15 cellular contexts compared by ENCODE assay signal in the genomic region with DNA sequence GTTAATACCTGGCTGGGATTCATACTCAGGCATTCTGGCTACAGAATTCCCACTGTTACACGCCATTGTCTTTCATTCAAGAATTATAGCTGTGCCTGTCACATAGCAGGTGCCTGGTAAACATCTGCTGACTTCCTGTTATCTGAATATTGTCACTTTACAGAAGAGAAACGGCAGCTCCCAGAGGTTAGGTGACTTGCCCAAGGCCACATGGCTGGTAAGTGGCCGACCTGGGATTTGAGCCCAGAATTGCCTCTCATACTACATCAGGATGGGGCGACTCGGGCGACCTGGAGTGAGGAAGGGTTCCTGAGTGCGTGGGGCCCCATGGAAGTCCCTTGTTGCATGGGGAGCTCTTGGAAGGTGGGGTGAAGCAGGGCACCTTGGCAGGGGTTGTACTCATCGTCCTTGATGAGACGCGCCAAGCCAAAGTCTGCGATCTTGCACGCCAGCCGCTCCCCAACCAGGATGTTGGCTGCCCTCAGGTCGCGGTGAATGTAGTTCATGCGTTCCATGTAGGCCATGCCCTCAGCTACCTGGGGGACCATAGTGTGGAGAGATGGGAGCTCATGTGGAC. TPM values are rescaled to one million over a fixed set of nuclear protein-coding genes. Genes with fewer than 3 reads are reported as not detected.
DNase-seq lines count a peak whose midpoint lies in the region; ATAC-seq and TF ChIP-seq lines count a peak whose summit lies in the region.
"Had no signal": no experiment of that assay in that cellular context is flagged by ENCODE, and none has a peak within 500 bp of the region (broad histone marks: within the 10 kb centered on the region; RNA-seq: fewer than 3 reads in every experiment).

No MANE protein-coding gene starts in this region.

- H2BK120ac ChIP-seq in neuronal stem cell (ENCODE audit: low read depth, low read length): no peak overlapping the region

- H3K4me1 ChIP-seq in CD8-positive, alpha-beta T cell (ENCODE audit: insufficient read depth, low read length): peaks cover 80% of the 10 kb centered on the region
- H3K4me1 ChIP-seq in HUES64 (ENCODE audit: insufficient read depth, low read length) (no peaks in the 10 kb centered on the region), neuronal stem cell (ENCODE audit: control insufficient read depth in 2 of 2, insufficient read depth in 1 of 2, low read depth in 1 of 2, low read length in 2 of 2) (peaks cover 5 to 8% of the 10 kb centered on the region in 2 donors)
- H3K4me1 ChIP-seq: colonic mucosa had no signal

- peaks cover 5% of the 10 kb centered on the region for H3K36me3 Mint-ChIP-seq in CD8-positive, alpha-beta T cell
- H3K36me3 Mint-ChIP-seq in effector memory CD8-positive, alpha-beta T cell (ENCODE audit: insufficient read depth): peaks cover 56% of the 10 kb centered on the region
- no peaks in the 10 kb centered on the region for H3K36me3 Mint-ChIP-seq in MCF 10A (ENCODE audit: insufficient read depth, unreplicated experiment)

- no peak overlapping the region for H3K9ac ChIP-seq in HUES64 (ENCODE audit: low read depth, low read length)
- peak overlapping the region; percentile 38 for H3K9ac ChIP-seq in neuronal stem cell (ENCODE audit: low read depth, low read length, poor library complexity)

- no peaks in the 10 kb centered on the region for H3K79me1 ChIP-seq in neuronal stem cell (ENCODE audit: low read depth, low read length)

- H3K27me3 ChIP-seq in CD8-positive, alpha-beta T cell (ENCODE audit: insufficient read depth, low read length): no peaks in the 10 kb centered on the region
- H3K27me3 ChIP-seq in HUES64 (ENCODE audit: insufficient read depth, low read length) (0 out of 2 replicates have a peak, but pooled peaks cover 3% of the 10 kb centered on the region), neuronal stem cell (ENCODE audit: control insufficient read depth in 3 of 3, insufficient read depth in 3 of 3, low read depth in 1 of 3, low read length in 3 of 3) (peaks cover 0 to 20% (median 0%) of the 10 kb centered on the region in 3 experiments)
- H3K27me3 ChIP-seq: colonic mucosa, heart right ventricle, right atrium auricular region had no signal

- H3K4me3 ChIP-seq in CD8-positive, alpha-beta T cell (ENCODE audit: low read depth, low read length): no peak overlapping the region
- peak overlapping the region; percentile 61 for H3K4me3 ChIP-seq in HUES64 (ENCODE audit: low read length)
- H3K4me3 ChIP-seq in neuronal stem cell (ENCODE audit: low read length in 2 of 2): peak overlapping the region in 1 of 2 donors; percentile 5
- H3K4me3 ChIP-seq: colonic mucosa, heart right ventricle, right atrium auricular region had no signal

- peaks cover 62% of the 10 kb centered on the region for H3K4me1 Mint-ChIP-seq in CD8-positive, alpha-beta T cell (ENCODE audit: low read depth)
- H3K4me1 Mint-ChIP-seq in effector memory CD8-positive, alpha-beta T cell (ENCODE audit: low read depth in 2 of 2): peaks cover 44 to 56% of the 10 kb centered on the region in 2 donors
- H3K4me1 Mint-ChIP-seq in MCF 10A (ENCODE audit: insufficient read depth, unreplicated experiment): no peaks in the 10 kb centered on the region

- TF ChIP-seq CTCF in CD8-positive, alpha-beta T cell (IDR thresholded peaks at IDR 0.05): no peak
- no peak for TF ChIP-seq CTCF in MCF 10A (IDR thresholded peaks at IDR 0.05; ENCODE audit: unreplicated experiment)

- no TSS peak for BruUV-seq in MCF 10A (replicated peaks; lab: Mats Ljungman, UMichigan)

- peak overlapping the region; percentile 24 for H2AK5ac ChIP-seq in neuronal stem cell (ENCODE audit: low read depth, low read length)

- H2BK12ac ChIP-seq in neuronal stem cell (ENCODE audit: low read length): peak overlapping the region; percentile 77

- no peak overlapping the region for H3K4ac ChIP-seq in neuronal stem cell (ENCODE audit: low read length)

- H3K9me3 Mint-ChIP-seq in CD8-positive, alpha-beta T cell: no peaks in the 10 kb centered on the region
- H3K9me3 Mint-ChIP-seq in effector memory CD8-positive, alpha-beta T cell: no peaks in the 10 kb centered on the region
- no peaks in the 10 kb centered on the region for H3K9me3 Mint-ChIP-seq in MCF 10A (ENCODE audit: unreplicated experiment)
- H3K9me3 Mint-ChIP-seq: activated T-cell treated with anti-CD3 and anti-CD28 coated beads, Interleukin-2, amount 50 U/mL, for 4 hours had no signal

- peak overlapping the region; percentile 68 for H3K4me2 ChIP-seq in neuronal stem cell (ENCODE audit: insufficient read depth, low read length, poor library complexity, severe bottlenecking)

- H3K9me3 ChIP-seq in CD8-positive, alpha-beta T cell (ENCODE audit: low read length): no peaks in the 10 kb centered on the region
- H3K9me3 ChIP-seq in HUES64 (ENCODE audit: insufficient read depth, low read depth, low read length) (no peaks in the 10 kb centered on the region), neuronal stem cell (replicated peaks in 1 of 2; ENCODE audit: control insufficient read depth in 2 of 2, insufficient read depth in 1 of 2, low read depth in 1 of 2, low read length in 2 of 2) (no peaks in the 10 kb centered on the region)
- H3K9me3 ChIP-seq: colonic mucosa, heart right ventricle, right atrium auricular region had no signal

- no peak overlapping the region for H2AFZ ChIP-seq in neuronal stem cell (ENCODE audit: low read length)

- POLR2A ChIA-PET in CD8-positive, alpha-beta T cell (lab: Charles Lee): interaction anchor here (1.4 to 2.0 kb wide), 6 partner anchors 9 to 91 kb away, joined by 3 to 17 read pairs (median 4); a partner anchor contains a TSS
- POLR2A ChIA-PET in MCF 10A (lab: Yijun Ruan, JAX): no interaction called here

- 93% methylated on average over 16 of the region's 16 CpGs for WGBS in HUES64
- no CpG with 5 or more reads among the region's 16 CpGs for WGBS in neuronal stem cell (ENCODE audit: extremely low coverage in 2 of 2, insufficient read length in 2 of 2, insufficient replicate concordance in 1 of 2), 2 donors

- no peak overlapping the region for H2BK15ac ChIP-seq in neuronal stem cell (ENCODE audit: low read length)

- no peak for DNase-seq in CD8-positive, alpha-beta T cell
- no peak for DNase-seq in effector memory CD8-positive, alpha-beta T cell
- no peak for DNase-seq in neuronal stem cell (ENCODE audit: low spot score)
- no peak for DNase-seq in MCF 10A (ENCODE audit: unreplicated experiment)
- DNase-seq in RKO (ENCODE audit: low spot score): no peak
- no peak for DNase-seq in SW 1271 (lab: John Stamatoyannopoulos, UW)
- no peak for DNase-seq in NCI-H187 (lab: John Stamatoyannopoulos, UW)
- DNase-seq: activated T-cell treated with anti-CD3 and anti-CD28 coated beads, Interleukin-2, amount 50 U/mL, for 4 hours; colonic mucosa; heart right ventricle; NCI-H1436 treated with DMSO at 0.1 percent for 48 hours; SHP77 treated with DMSO at 0.1 percent for 48 hours had no signal

- CTCF ChIA-PET in CD8-positive, alpha-beta T cell (lab: Charles Lee): interaction anchor here (0.6 to 12.5 kb wide), 10 partner anchors 7 to 58 kb away, joined by 3 to 108 read pairs (median 4); a partner anchor contains a TSS
- CTCF ChIA-PET in MCF 10A (lab: Yijun Ruan, JAX): interaction anchor here (2.3 to 8.0 kb wide), 3 partner anchors 30 to 52 kb away, joined by 8 to 160 read pairs (median 59); no protein-coding TSS in a partner anchor

- H4K91ac ChIP-seq in neuronal stem cell (ENCODE audit: low read depth, low read length, poor library complexity): no peak overlapping the region

- no peak overlapping the region for H3K23ac ChIP-seq in neuronal stem cell (ENCODE audit: low read depth, low read length, poor library complexity)

- intact Hi-C loops in CD8-positive, alpha-beta T cell (cut with DNase I, micrococcal nuclease): no loop called here
- intact Hi-C loops in MCF 10A (cut with micrococcal nuclease): no loop called here

- peak overlapping the region; percentile 58 for H3K4me3 Mint-ChIP-seq in CD8-positive, alpha-beta T cell
- no peak overlapping the region for H3K4me3 Mint-ChIP-seq in effector memory CD8-positive, alpha-beta T cell
- H3K4me3 Mint-ChIP-seq in MCF 10A (ENCODE audit: unreplicated experiment): no peak overlapping the region
- H3K4me3 Mint-ChIP-seq: activated T-cell treated with anti-CD3 and anti-CD28 coated beads, Interleukin-2, amount 50 U/mL, for 4 hours had no signal

- no peaks in the 10 kb centered on the region for H3K27me3 Mint-ChIP-seq in CD8-positive, alpha-beta T cell (ENCODE audit: low read depth)
- no peaks in the 10 kb centered on the region for H3K27me3 Mint-ChIP-seq in effector memory CD8-positive, alpha-beta T cell
- H3K27me3 Mint-ChIP-seq in MCF 10A (ENCODE audit: insufficient read depth, unreplicated experiment): no peaks in the 10 kb centered on the region

- peak overlapping the region; percentile 84 for H3K27ac Mint-ChIP-seq in CD8-positive, alpha-beta T cell
- peak overlapping the region; percentile 84 to 98 for H3K27ac Mint-ChIP-seq in effector memory CD8-positive, alpha-beta T cell
- no peak overlapping the region for H3K27ac Mint-ChIP-seq in MCF 10A (ENCODE audit: low read depth, unreplicated experiment)

- no peak overlapping the region for H2BK5ac ChIP-seq in neuronal stem cell (ENCODE audit: low read length)

- no peak for ATAC-seq in CD8-positive, alpha-beta T cell
- no peak for ATAC-seq in effector memory CD8-positive, alpha-beta T cell (replicated peaks)
- ATAC-seq: activated T-cell treated with anti-CD3 and anti-CD28 coated beads, Interleukin-2, amount 50 U/mL, for 4 hours; heart right ventricle had no signal

- no peaks in the 10 kb centered on the region for H3K36me3 ChIP-seq in CD8-positive, alpha-beta T cell (ENCODE audit: insufficient read depth, low read length)
- H3K36me3 ChIP-seq in HUES64 (ENCODE audit: insufficient read depth, low read length) (no peaks in the 10 kb centered on the region), neuronal stem cell (replicated peaks in 1 of 2; ENCODE audit: control insufficient read depth in 2 of 2, insufficient read depth in 2 of 2, low read length in 2 of 2) (no peaks in the 10 kb centered on the region)
- H3K36me3 ChIP-seq: colonic mucosa, right atrium auricular region had no signal

- no peak overlapping the region for H4K8ac ChIP-seq in neuronal stem cell (ENCODE audit: low read depth, low read length)

- H3K18ac ChIP-seq in neuronal stem cell (ENCODE audit: low read length): peak overlapping the region; percentile 49

- H3K14ac ChIP-seq in neuronal stem cell (ENCODE audit: low read length): peak overlapping the region; percentile 10

- no peak overlapping the region for H3K27ac ChIP-seq in CD8-positive, alpha-beta T cell (ENCODE audit: low read depth, low read length)
- H3K27ac ChIP-seq in HUES64 (ENCODE audit: low read depth, low read length) (no peak overlapping the region), neuronal stem cell (replicated peaks; ENCODE audit: low read length) (no peak overlapping the region)
- H3K27ac ChIP-seq: colonic mucosa, heart right ventricle, right atrium auricular region had no signal

RNA-seq across cellular contexts. Expression of a gene that starts 10.2 kb away (rescaled TPM):
- 10 to 100 TPM; 19.5 to 21.1 TPM for total RNA-seq in CD8-positive, alpha-beta T cell
- 23.6 TPM for polyA plus RNA-seq in HUES64 (2013, experiment 1 of 2)
- 29.1 TPM for polyA plus RNA-seq in HUES64 (2013, experiment 2 of 2)
- polyA plus RNA-seq in neuronal stem cell (2013, experiment 1 of 2): 22.9 TPM
- polyA plus RNA-seq in neuronal stem cell (2013, experiment 2 of 2): 22.9 TPM
- total RNA-seq in MCF 10A (2022): 18.4 and 25.2 TPM in 2 replicates

RNA-seq across cellular contexts. Expression of a gene that starts 20.8 kb away (rescaled TPM):
- total RNA-seq in CD8-positive, alpha-beta T cell: 1 to 10 TPM; 1.4 to 2.5 TPM
- polyA plus RNA-seq in HUES64 (2013, experiment 1 of 2): 0.10 TPM
- polyA plus RNA-seq in HUES64 (2013, experiment 2 of 2): 0.25 TPM
- polyA plus RNA-seq in neuronal stem cell (2013, experiment 1 of 2): 0.03 TPM
- 0.01 TPM for polyA plus RNA-seq in neuronal stem cell (2013, experiment 2 of 2)
- total RNA-seq in MCF 10A (2022): not detected in 2 replicates
- total RNA-seq: endothelial cell of umbilical vein had no signal

RNA-seq across cellular contexts. Expression of a gene that starts 57.9 kb away (rescaled TPM):
- total RNA-seq in CD8-positive, alpha-beta T cell: 10 to 100 TPM; 24.8 to 25.1 TPM
- 9.0 TPM for polyA plus RNA-seq in HUES64 (2013, experiment 1 of 2)
- 12.8 TPM for polyA plus RNA-seq in HUES64 (2013, experiment 2 of 2)
- 19.2 TPM for polyA plus RNA-seq in neuronal stem cell (2013, experiment 1 of 2)
- polyA plus RNA-seq in neuronal stem cell (2013, experiment 2 of 2): 19.4 TPM
- 3.8 and 5.8 TPM in 2 replicates for total RNA-seq in MCF 10A (2022)
